Comparison of ENCODE assay signal across 27 cellular contexts in the genomic region with DNA sequence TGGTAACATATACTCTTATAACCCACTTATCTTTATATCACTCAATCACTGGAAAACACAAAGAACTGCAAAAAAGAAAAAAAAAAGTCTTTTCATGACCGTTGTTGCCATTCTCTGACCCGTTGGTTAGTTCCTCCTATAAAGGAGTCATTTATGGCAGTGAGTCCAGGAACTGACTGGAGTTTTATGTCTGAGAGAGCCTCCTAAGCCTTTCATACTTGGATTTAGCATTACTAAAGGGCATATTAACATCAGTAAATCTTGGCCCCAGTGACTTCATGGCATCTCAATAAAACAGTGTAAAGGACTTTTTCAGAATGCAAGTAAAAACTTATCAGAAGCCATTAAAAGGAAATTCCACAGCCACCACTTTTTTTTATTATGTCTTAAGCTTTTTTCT.
"Had no signal": no experiment of that assay in that cellular context is flagged by ENCODE, and none has a peak within 500 bp of the region (broad histone marks: within the 10 kb centered on the region; RNA-seq: fewer than 3 reads in every experiment).

No MANE protein-coding gene starts in this region.

- H3K27ac Mint-ChIP-seq: activated CD4-positive, alpha-beta memory T cell treated with anti-CD3 and anti-CD28 coated beads for 36 hours; activated CD4-positive, alpha-beta T cell treated with anti-CD3 and anti-CD28 coated beads for 36 hours; activated CD4-positive, alpha-beta T cell treated with anti-CD3 and anti-CD28 coated beads, Interleukin-2, amount 10 ng/mL, durations not matched to agents 24 days and 14 days; activated naive CD8-positive, alpha-beta T cell; activated T-helper 17 cell treated with anti-CD3 and anti-CD28 coated beads, Interleukin-2, amount 50 U/mL, for 72 hours; dendritic cell treated with granulocyte-macrophage colony-stimulating factor and Interleukin-4, amounts not matched to agents 40 ng/mL and 50 ng/mL, for 4 days; endodermal cell had no signal

- H3K4me1 Mint-ChIP-seq: activated CD4-positive, alpha-beta T cell treated with anti-CD3 and anti-CD28 coated beads for 36 hours; activated CD4-positive, alpha-beta T cell treated with anti-CD3 and anti-CD28 coated beads, Interleukin-2, amount 10 ng/mL, durations not matched to agents 24 days and 14 days; activated T-helper 17 cell treated with anti-CD3 and anti-CD28 coated beads, Interleukin-2, amount 50 U/mL, for 72 hours; central memory CD8-positive, alpha-beta T cell had no signal

- H3K27me3 ChIP-seq: brain microvascular endothelial cell, dorsolateral prefrontal cortex, gastrocnemius medialis had no signal

- H3K9me3 Mint-ChIP-seq: activated CD4-positive, alpha-beta memory T cell treated with anti-CD3 and anti-CD28 coated beads for 36 hours; activated CD4-positive, alpha-beta T cell treated with anti-CD3 and anti-CD28 coated beads, Interleukin-2, amount 10 ng/mL, durations not matched to agents 24 days and 14 days; activated T-helper 17 cell treated with anti-CD3 and anti-CD28 coated beads, Interleukin-2, amount 50 U/mL, for 72 hours; central memory CD8-positive, alpha-beta T cell; endodermal cell had no signal

- H3K4me3 ChIP-seq: coronary artery, dorsolateral prefrontal cortex, gastrocnemius medialis, heart left ventricle had no signal

- H3K36me3 ChIP-seq: brain microvascular endothelial cell, gastrocnemius medialis, heart left ventricle had no signal

- DNase-seq: activated CD4-positive, alpha-beta memory T cell treated with anti-CD3 and anti-CD28 coated beads for 36 hours; activated CD4-positive, alpha-beta T cell treated with anti-CD3 and anti-CD28 coated beads for 36 hours; activated CD4-positive, alpha-beta T cell treated with anti-CD3 and anti-CD28 coated beads, Interleukin-2, amount 10 ng/mL, durations not matched to agents 24 days and 14 days; activated CD4-positive, CD25-positive, alpha-beta regulatory T cell; activated CD4-positive, CD25-positive, alpha-beta regulatory T cell treated with anti-CD3 and anti-CD28 coated beads, Interleukin-2, amount 50 U/mL, for 72 hours; activated effector memory CD4-positive, alpha-beta T cell treated with Interleukin-2 at 50 U/mL for 16 hours; activated gamma-delta T cell treated with Interleukin-2 at 50 U/mL for 16 hours; activated naive CD4-positive, alpha-beta T cell treated with anti-CD3 and anti-CD28 coated beads, Interleukin-2, amount 50 U/mL, for 16 hours; activated naive CD4-positive, alpha-beta T cell treated with Interleukin-2 at 50 U/mL for 16 hours; activated T-cell treated with anti-CD3 and anti-CD28 coated beads, Interleukin-2, amount 50 U/mL, for 4 hours; amniotic stem cell; anterior cingulate cortex; brain microvascular endothelial cell; dorsolateral prefrontal cortex; effector memory CD4-positive, alpha-beta T cell; endodermal cell; foreskin fibroblast; gastrocnemius medialis; glutamatergic neuron; heart left ventricle; T-helper 2 cell had no signal

- H3K4me3 Mint-ChIP-seq: activated CD4-positive, alpha-beta memory T cell treated with anti-CD3 and anti-CD28 coated beads for 36 hours; activated CD4-positive, alpha-beta T cell treated with anti-CD3 and anti-CD28 coated beads for 36 hours; activated CD4-positive, alpha-beta T cell treated with anti-CD3 and anti-CD28 coated beads, Interleukin-2, amount 10 ng/mL, durations not matched to agents 24 days and 14 days; activated naive CD8-positive, alpha-beta T cell; activated T-cell treated with anti-CD3 and anti-CD28 coated beads, Interleukin-2, amount 50 U/mL, for 4 hours; activated T-helper 17 cell treated with anti-CD3 and anti-CD28 coated beads, Interleukin-2, amount 50 U/mL, for 72 hours; central memory CD8-positive, alpha-beta T cell; dendritic cell treated with granulocyte-macrophage colony-stimulating factor and Interleukin-4, amounts not matched to agents 40 ng/mL and 50 ng/mL, for 4 days; endodermal cell had no signal

- H3K27me3 Mint-ChIP-seq: activated CD4-positive, alpha-beta memory T cell treated with anti-CD3 and anti-CD28 coated beads for 36 hours; activated CD4-positive, alpha-beta T cell treated with anti-CD3 and anti-CD28 coated beads, Interleukin-2, amount 10 ng/mL, durations not matched to agents 24 days and 14 days; activated T-helper 17 cell treated with anti-CD3 and anti-CD28 coated beads, Interleukin-2, amount 50 U/mL, for 72 hours; dendritic cell treated with granulocyte-macrophage colony-stimulating factor and Interleukin-4, amounts not matched to agents 40 ng/mL and 50 ng/mL, for 4 days had no signal

- H3K9me3 ChIP-seq: gastrocnemius medialis, heart left ventricle had no signal

- H3K4me1 ChIP-seq: gastrocnemius medialis, heart left ventricle had no signal

- H3K27ac ChIP-seq: brain microvascular endothelial cell, coronary artery, dorsolateral prefrontal cortex, gastrocnemius medialis, heart left ventricle had no signal

- ATAC-seq: activated CD4-positive, alpha-beta T cell treated with anti-CD3 and anti-CD28 coated beads for 36 hours; activated T-cell treated with anti-CD3 and anti-CD28 coated beads, Interleukin-2, amount 50 U/mL, for 4 hours; activated T-helper 17 cell treated with anti-CD3 and anti-CD28 coated beads, Interleukin-2, amount 50 U/mL, for 72 hours; esophagus mucosa; gastrocnemius medialis; heart left ventricle had no signal

- H3K36me3 Mint-ChIP-seq: activated CD4-positive, alpha-beta memory T cell treated with anti-CD3 and anti-CD28 coated beads for 36 hours; activated naive CD8-positive, alpha-beta T cell had no signal
